Comparison of ENCODE assay signal across 15 cellular contexts in genomic region chr1:179598631-179599030, GRCh38. TPM values are rescaled to one million over a fixed set of nuclear protein-coding genes. Genes with fewer than 3 reads are reported as not detected.
"Had no signal": no experiment of that assay in that cellular context is flagged by ENCODE, and none has a peak within 500 bp of the region (broad histone marks: within the 10 kb centered on the region; RNA-seq: fewer than 3 reads in every experiment).

No MANE protein-coding gene starts in this region.

- FAIRE-seq: astrocyte had no signal

- H3K9me3 ChIP-seq: esophagus squamous epithelium, right atrium auricular region, transverse colon had no signal

- H3K36me3 ChIP-seq: esophagus squamous epithelium, right atrium auricular region, transverse colon had no signal

- DNase-seq: activated CD4-positive, alpha-beta memory T cell treated with anti-CD3 and anti-CD28 coated beads for 36 hours; activated CD4-positive, CD25-positive, alpha-beta regulatory T cell treated with anti-CD3 and anti-CD28 coated beads, Interleukin-2, amount 50 U/mL, for 72 hours; activated naive CD8-positive, alpha-beta T cell treated with anti-CD3 and anti-CD28 coated beads, Interleukin-2, amount 10 ng/mL, durations not matched to agents 7 days and 5 days; esophagus squamous epithelium; foreskin fibroblast; left colon; naive thymus-derived CD4-positive, alpha-beta T cell; posterior cingulate gyrus; transverse colon had no signal

- H3K4me1 ChIP-seq: esophagus squamous epithelium, right atrium auricular region, transverse colon had no signal

- H3K27me3 ChIP-seq: right atrium auricular region, transverse colon had no signal

- H3K4me3 ChIP-seq: esophagus squamous epithelium, right atrium auricular region, skin epidermis, transverse colon had no signal

- H3K27ac ChIP-seq: esophagus squamous epithelium, right atrium auricular region, skin epidermis, transverse colon had no signal

- ATAC-seq: left colon; naive thymus-derived CD4-positive, alpha-beta T cell had no signal

RNA-seq across cellular contexts. Expression of gene TDRD5, which starts 7.0 kb away (rescaled TPM):
- total RNA-seq: activated CD4-positive, alpha-beta memory T cell treated with anti-CD3 and anti-CD28 coated beads for 36 hours; activated naive CD8-positive, alpha-beta T cell treated with anti-CD3 and anti-CD28 coated beads, Interleukin-2, amount 10 ng/mL, durations not matched to agents 7 days and 5 days; astrocyte; naive thymus-derived CD4-positive, alpha-beta T cell had no signal
- polyA plus RNA-seq: naive thymus-derived CD4-positive, alpha-beta T cell had no signal

RNA-seq across cellular contexts. Expression of gene NPHS2, which starts 22.9 kb away (rescaled TPM):
- total RNA-seq: activated CD4-positive, alpha-beta memory T cell treated with anti-CD3 and anti-CD28 coated beads for 36 hours; activated naive CD8-positive, alpha-beta T cell treated with anti-CD3 and anti-CD28 coated beads, Interleukin-2, amount 10 ng/mL, durations not matched to agents 7 days and 5 days; astrocyte; esophagus squamous epithelium; lung microvascular endothelial cell; mononuclear cell; naive thymus-derived CD4-positive, alpha-beta T cell; right atrium auricular region; subcutaneous adipose tissue; transverse colon had no signal
- polyA plus RNA-seq: naive thymus-derived CD4-positive, alpha-beta T cell had no signal
